In the genomic region with DNA sequence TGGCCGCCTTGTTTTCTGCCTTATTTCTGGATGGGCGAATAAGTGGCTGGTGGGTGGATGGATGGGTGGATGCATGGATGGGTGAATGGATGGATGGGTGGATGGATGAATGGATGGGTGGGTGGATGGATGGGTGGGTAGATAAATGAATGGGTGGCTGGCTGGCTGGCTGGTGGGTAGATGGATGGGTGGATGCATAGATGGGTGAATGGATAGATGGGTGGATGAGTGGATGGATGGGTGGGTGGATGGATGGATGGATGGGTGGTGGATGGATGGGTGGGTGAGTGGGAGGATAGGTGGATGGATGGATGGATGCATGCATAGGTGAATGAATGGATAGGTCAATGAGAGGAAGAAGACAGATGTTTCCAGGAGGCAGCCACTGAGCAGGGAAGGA, we compare ENCODE assay signal across 6 cellular contexts.
"Had no signal": no experiment of that assay in that cellular context is flagged by ENCODE, and none has a peak within 500 bp of the region (broad histone marks: within the 10 kb centered on the region; RNA-seq: fewer than 3 reads in every experiment).

No MANE protein-coding gene starts in this region.

- ATAC-seq: GM23338, HCT116 had no signal

- H3K36me3 ChIP-seq: HAP-1 had no signal

- H3K4me1 ChIP-seq: HAP-1 had no signal

- DNase-seq: H7, KBM-7 had no signal

- H2AFZ ChIP-seq: GM23338 had no signal

- H3K4me2 ChIP-seq: GM23338 had no signal

- H3K4me3 ChIP-seq: GM23338, HAP-1 had no signal

- H3K4me3 Mint-ChIP-seq: GM23338, IgD-negative memory B cell had no signal

- H3K27ac Mint-ChIP-seq: GM23338, IgD-negative memory B cell had no signal

- H3K9me3 ChIP-seq: HAP-1 had no signal
